Comparison of ENCODE assay signal across 13 cellular contexts in genomic region chr22:43992331-43992821, GRCh38. TPM values are rescaled to one million over a fixed set of nuclear protein-coding genes. Genes with fewer than 3 reads are reported as not detected.
DNase-seq lines count a peak whose midpoint lies in the region; ATAC-seq and TF ChIP-seq lines count a peak whose summit lies in the region.
"Had no signal": no experiment of that assay in that cellular context is flagged by ENCODE, and none has a peak within 500 bp of the region (broad histone marks: within the 10 kb centered on the region; RNA-seq: fewer than 3 reads in every experiment).

No MANE protein-coding gene starts in this region.

- peaks cover 19% of the 10 kb centered on the region for H3K4me1 ChIP-seq in lower lobe of right lung
- no peaks in the 10 kb centered on the region for H3K4me1 ChIP-seq in uterus

- no peaks in the 10 kb centered on the region; the same call in 1 of the 2 replicates for H3K27me3 Mint-ChIP-seq in HFFc6 (ENCODE audit: insufficient read depth)
- H3K27me3 Mint-ChIP-seq: activated naive CD8-positive, alpha-beta T cell had no signal

- no peaks in the 10 kb centered on the region for H3K9me3 Mint-ChIP-seq in HFFc6
- H3K9me3 Mint-ChIP-seq: WTC11 had no signal

- TF ChIP-seq CTCF in AG09309 (IDR thresholded peaks at IDR 0.05; ENCODE audit: control insufficient read depth, insufficient read depth, low read depth, low read length, missing control alignments): no peak
- no peak for TF ChIP-seq CTCF in HFFc6 (IDR thresholded peaks at IDR 0.05)
- no peak for TF ChIP-seq CTCF in astrocyte of the cerebellum (IDR thresholded peaks at IDR 0.05; ENCODE audit: low read depth, low read length, missing control alignments)
- TF ChIP-seq CTCF in lower lobe of right lung (IDR thresholded peaks at IDR 0.05): no peak
- TF ChIP-seq CTCF in uterus (IDR thresholded peaks at IDR 0.05): no peak

- in situ Hi-C loops in astrocyte of the cerebellum (cut with HindIII; ENCODE audit: low sequenced_read_pairs): loop anchor here (5.0 kb wide), 1 partner anchor 90 kb away; no protein-coding TSS in a partner anchor

- H3K27me3 ChIP-seq in lower lobe of right lung (ENCODE audit: low read depth) (no peaks in the 10 kb centered on the region), uterus (no peaks in the 10 kb centered on the region)

- peak overlapping the region; percentile 43; the same call in 1 of the 2 replicates for H3K4me3 Mint-ChIP-seq in HFFc6
- H3K4me3 Mint-ChIP-seq: activated naive CD8-positive, alpha-beta T cell; WTC11 had no signal

- peaks cover 26% of the 10 kb centered on the region for H3K36me3 Mint-ChIP-seq in HFFc6 (ENCODE audit: low read depth)

- intact Hi-C loops in lower lobe of right lung (cut with DNase I): no loop called here
- intact Hi-C loops in uterus (cut with DNase I; ENCODE audit: low total_unique reads): loop anchor here (5.0 to 10.0 kb wide), 2 partner anchors 72 to 635 kb away; no protein-coding TSS in a partner anchor

- no peak overlapping the region for H3K27ac ChIP-seq in lower lobe of right lung
- H3K27ac ChIP-seq in uterus: no peak overlapping the region
- H3K27ac ChIP-seq: coronary artery had no signal

- peak; percentile 4 for DNase-seq in AG09309 (ENCODE audit: low read depth)
- peak; percentile 93 for DNase-seq in HFFc6
- DNase-seq in astrocyte of the cerebellum (ENCODE audit: low read depth): peak; percentile 48
- peak; percentile 45 for DNase-seq in lower lobe of right lung
- DNase-seq in uterus: no peak
- DNase-seq in NCI-H1092 treated with DMSO at 0.1 percent for 48 hours (lab: John Stamatoyannopoulos, UW): no peak
- DNase-seq in amygdala (lab: John Stamatoyannopoulos, UW): no peak
- DNase-seq: SIG-M5 had no signal

- H3K36me3 ChIP-seq in lower lobe of right lung (peaks cover 99% of the 10 kb centered on the region), uterus (no peaks in the 10 kb centered on the region)

- no peaks in the 10 kb centered on the region for H3K9me3 ChIP-seq in lower lobe of right lung
- no peaks in the 10 kb centered on the region for H3K9me3 ChIP-seq in uterus
- H3K9me3 ChIP-seq: mucosa of descending colon had no signal

- peak overlapping the region; percentile 90 for H3K27ac Mint-ChIP-seq in HFFc6
- H3K27ac Mint-ChIP-seq: activated naive CD8-positive, alpha-beta T cell; WTC11 had no signal

- ATAC-seq in lower lobe of right lung (no peak), GM21390 (IDR thresholded peaks at IDR 0.05; ENCODE audit: unreplicated experiment) (no peak)

- H3K4me1 Mint-ChIP-seq in HFFc6 (ENCODE audit: low read depth): peaks cover 21% of the 10 kb centered on the region
- H3K4me1 Mint-ChIP-seq: WTC11 had no signal

- no peak overlapping the region for H3K4me3 ChIP-seq in AG09309 (ENCODE audit: control insufficient read depth, low read depth, low read length)
- no peak overlapping the region for H3K4me3 ChIP-seq in astrocyte of the cerebellum (ENCODE audit: low read depth, low read length)
- no peak overlapping the region for H3K4me3 ChIP-seq in lower lobe of right lung
- no peak overlapping the region for H3K4me3 ChIP-seq in uterus
- H3K4me3 ChIP-seq: coronary artery, mucosa of descending colon had no signal

- TF ChIP-seq POLR2A in uterus (IDR thresholded peaks at IDR 0.05): no peak

RNA-seq across cellular contexts. Expression of gene PARVB, which starts 31.7 kb away (rescaled TPM):
- 10 to 100 TPM; 36.5 to 44.2 (median 38.9) TPM for total RNA-seq in HFFc6 (2021; fragmentation: NEBNext Ultra II Directional; extraction: Animal tissue kit (Norgen Biotek cat#: 25700))
- total RNA-seq in lower lobe of right lung: 44.7 TPM
- total RNA-seq in uterus: 10 to 100 TPM; 27.7 to 88.5 (median 41.7) TPM

RNA-seq across cellular contexts. Expression of gene SAMM50, which starts 37.1 kb away (rescaled TPM):
- 10 to 100 TPM; 51.6 to 57.2 (median 53.3) TPM for total RNA-seq in HFFc6 (2021; fragmentation: NEBNext Ultra II Directional; extraction: Animal tissue kit (Norgen Biotek cat#: 25700))
- total RNA-seq in lower lobe of right lung (28.5 TPM), uterus (10 to 100 TPM; 16.2 to 58.2 (median 24.8) TPM)

Comparison
In these comparisons a context has a peak if more than half of its experiments do, and no peak if none do; other contexts are left out.
1. DNase-seq: peak in AG09309 (single experiment), HFFc6 (single experiment), astrocyte of the cerebellum (single experiment) and lower lobe of right lung (single experiment); none in uterus (0 of 2), NCI-H1092 treated with DMSO at 0.1 percent for 48 hours (single experiment) and amygdala (0 of 56).